14 cellular contexts compared by ENCODE assay signal in the genomic region with DNA sequence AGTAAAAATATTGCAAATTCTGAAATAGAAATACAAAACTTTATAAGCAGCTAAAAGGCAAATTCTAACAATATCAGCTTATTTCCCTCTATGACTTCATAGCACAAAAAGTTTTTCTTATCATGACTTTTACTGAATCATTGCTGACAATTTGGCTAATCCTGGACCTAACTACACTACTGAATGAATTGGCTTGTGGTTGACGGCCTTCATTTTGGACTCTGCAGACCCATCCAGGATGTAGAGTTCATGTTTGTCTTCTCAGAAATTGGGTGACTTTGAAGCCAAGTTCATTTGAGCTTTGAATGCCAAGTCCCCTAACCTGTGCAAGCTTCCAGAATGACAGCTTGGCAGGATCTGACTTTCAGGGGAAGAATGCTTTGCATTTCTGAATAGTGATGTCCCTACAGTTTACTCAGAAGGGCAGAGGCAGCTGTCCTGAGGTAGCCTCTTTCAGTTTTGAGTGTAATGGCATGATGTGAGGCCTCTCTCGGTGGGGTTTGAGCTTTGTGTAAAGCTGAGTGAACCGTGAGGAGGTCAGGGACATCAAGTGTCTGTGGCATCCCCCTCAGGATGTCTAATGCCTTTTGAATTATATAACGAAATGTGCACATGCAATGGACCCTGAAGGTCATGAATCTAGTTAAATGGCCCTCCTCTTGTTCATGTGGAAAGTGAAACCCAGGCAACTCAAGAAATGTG. TPM values are rescaled to one million over a fixed set of nuclear protein-coding genes. Genes with fewer than 3 reads are reported as not detected.
A peak's percentile ranks its signal among the peaks of the same experiment; 100 is the strongest.
DNase-seq lines count a peak whose midpoint lies in the region; ATAC-seq and TF ChIP-seq lines count a peak whose summit lies in the region.
"Had no signal": no experiment of that assay in that cellular context is flagged by ENCODE, and none has a peak within 500 bp of the region (broad histone marks: within the 10 kb centered on the region; RNA-seq: fewer than 3 reads in every experiment).

No MANE protein-coding gene starts in this region.

- H3K27ac ChIP-seq in GM23248 (peak overlapping the region; percentile 82), OCI-LY7 (ENCODE audit: low read depth, low read length, poor library complexity, severe bottlenecking) (no peak overlapping the region)
- H3K27ac ChIP-seq: body of pancreas, pancreas had no signal

- H4K20me1 ChIP-seq in GM23248 (ENCODE audit: insufficient read depth) = no peaks in the 10 kb centered on the region
- no peaks in the 10 kb centered on the region for H4K20me1 ChIP-seq in OCI-LY7 (ENCODE audit: insufficient read depth, low read length)

- 39 to 50% methylated on average over 4 of the region's 4 CpGs for WGBS in GM23248 (ENCODE audit: low coverage in 1 of 2, low lambda C conversion rate in 2 of 2, missing lambda C conversion rate in 2 of 2), 2 experiments

- TF ChIP-seq CTCF in WTC11 (IDR thresholded peaks at IDR 0.05) (no peak), OCI-LY7 (conservative IDR thresholded peaks at IDR 0.05; ENCODE audit: low read length) (no peak)

- no peaks in the 10 kb centered on the region for H3K9me3 ChIP-seq in GM23248 (ENCODE audit: low read depth)
- H3K9me3 ChIP-seq in OCI-LY7 (ENCODE audit: low read length) = no peaks in the 10 kb centered on the region
- H3K9me3 ChIP-seq: body of pancreas, pancreas had no signal

- H2AFZ ChIP-seq in GM23248 (no peak overlapping the region), OCI-LY7 (ENCODE audit: low read length) (no peak overlapping the region)

- H3K4me2 ChIP-seq in GM23248 (ENCODE audit: unreplicated experiment) (peak overlapping the region; percentile 27), OCI-LY7 (ENCODE audit: low read length) (no peak overlapping the region)

- BruUV-seq in OCI-LY7 (replicated peaks; lab: Mats Ljungman, UMichigan) = no TSS peak

- no peaks in the 10 kb centered on the region for H3K79me2 ChIP-seq in GM23248 (ENCODE audit: insufficient read depth)
- no peaks in the 10 kb centered on the region for H3K79me2 ChIP-seq in OCI-LY7 (ENCODE audit: insufficient read depth, low read depth, low read length)

- CTCF ChIA-PET in WTC11 (lab: Charles Lee) (interaction anchor here (0.9 kb wide), 1 partner anchor 308 kb away, joined by 3 read pairs; the partner anchor contains the start of gene CCDC85A), OCI-LY7 (lab: Charles Lee; ENCODE audit: unreplicated experiment) (no interaction called here)

- H3K36me3 ChIP-seq in GM23248 (ENCODE audit: low read depth) (peaks cover 77% of the 10 kb centered on the region), OCI-LY7 (ENCODE audit: insufficient read depth, low read length) (no peaks in the 10 kb centered on the region)
- H3K36me3 ChIP-seq: pancreas had no signal

- DNase-seq in ELR (ENCODE audit: low read depth) (peak; percentile 54), GM23248 (peak; percentile 86), NCI-H226 (peak; percentile 67), Right ventricle myocardium superior (no peak), SHP77 (lab: John Stamatoyannopoulos, UW) (no peak), WTC11 (ENCODE audit: low spot score) (no peak), OCI-LY7 (ENCODE audit: low spot score) (no peak)
- no peak for DNase-seq in activated naive CD4-positive, alpha-beta T cell treated with anti-CD3 and anti-CD28 coated beads, Interleukin-2, amount 50 U/mL, for 16 hours
- DNase-seq: activated CD8-positive, alpha-beta memory T cell treated with anti-CD3 and anti-CD28 coated beads, Interleukin-2, amount 50 U/mL, for 48 hours; body of pancreas; NCI-H1092 treated with DMSO at 0.1 percent for 48 hours; pancreas had no signal

- H3F3A ChIP-seq in GM23248 (ENCODE audit: insufficient read depth) = peaks cover 53% of the 10 kb centered on the region

- POLR2A ChIA-PET in WTC11 (lab: Charles Lee) = no interaction called here
- POLR2A ChIA-PET in OCI-LY7 (lab: Charles Lee) = no interaction called here

- H3K9ac ChIP-seq in GM23248 = peak overlapping the region; percentile 34

- no peaks in the 10 kb centered on the region for H3K9me3 Mint-ChIP-seq in WTC11

- H3K9me2 ChIP-seq in GM23248 (ENCODE audit: insufficient read depth) (no peaks in the 10 kb centered on the region), OCI-LY7 (ENCODE audit: insufficient read depth, low read length) (no peaks in the 10 kb centered on the region)

- H3K27me3 ChIP-seq in GM23248 (replicated peaks; ENCODE audit: insufficient read depth) = no peaks in the 10 kb centered on the region
- H3K27me3 ChIP-seq: body of pancreas, pancreas had no signal

- H3K4me1 ChIP-seq in GM23248 (ENCODE audit: insufficient read depth) (peaks cover 54% of the 10 kb centered on the region), OCI-LY7 (ENCODE audit: insufficient read depth, low read length, poor library complexity, severe bottlenecking) (peaks cover 9% of the 10 kb centered on the region)
- H3K4me1 ChIP-seq: body of pancreas, pancreas had no signal

- no peak overlapping the region for H3K4me3 Mint-ChIP-seq in WTC11

- no peaks in the 10 kb centered on the region for H3K27me3 Mint-ChIP-seq in WTC11 (ENCODE audit: low read depth)

- ATAC-seq in Right ventricle myocardium superior (ENCODE audit: poor library complexity) = peak; percentile 55
- ATAC-seq in WTC11 = no peak
- ATAC-seq: body of pancreas had no signal

- H3K4me3 ChIP-seq in GM23248 = no peak overlapping the region
- H3K4me3 ChIP-seq in OCI-LY7 (ENCODE audit: low read depth, low read length, poor library complexity, severe bottlenecking) = no peak overlapping the region
- H3K4me3 ChIP-seq: body of pancreas, pancreas had no signal

- intact Hi-C loops in Right ventricle myocardium superior (cut with DNase I) = no loop called here
- intact Hi-C loops in OCI-LY7 (cut with micrococcal nuclease; ENCODE audit: unreplicated experiment) = no loop called here

- H3K36me3 Mint-ChIP-seq in WTC11 = no peaks in the 10 kb centered on the region

- in situ Hi-C loops in GM23248 (cut with MboI) = no loop called here

- no peaks in the 10 kb centered on the region for H3K4me1 Mint-ChIP-seq in WTC11

- no peak overlapping the region for H3K27ac Mint-ChIP-seq in WTC11

TF ChIP-seq in WTC11, 78 proteins besides CTCF, POLR2A, EP300 and RAD21:
- TF ChIP-seq SMAD3 (CRISPR knock-in tag; IDR thresholded peaks at IDR 0.05; ENCODE audit: borderline replicate concordance) = no peak
- TF ChIP-seq ZNF121 (CRISPR knock-in tag; IDR thresholded peaks at IDR 0.05) = no peak
- TF ChIP-seq TEAD4 (CRISPR knock-in tag; IDR thresholded peaks at IDR 0.05) = no peak
- TF ChIP-seq ZSCAN18 (CRISPR knock-in tag; IDR thresholded peaks at IDR 0.05) = no peak
- TF ChIP-seq ATF2 (CRISPR knock-in tag; IDR thresholded peaks at IDR 0.05; ENCODE audit: borderline replicate concordance, low read depth) = no peak
- no peak for TF ChIP-seq IRF2 (CRISPR knock-in tag; IDR thresholded peaks at IDR 0.05; ENCODE audit: borderline replicate concordance, low read depth)
- TF ChIP-seq TEAD1 (CRISPR knock-in tag; IDR thresholded peaks at IDR 0.05) = no peak
- no peak for TF ChIP-seq NR3C1 (CRISPR knock-in tag; conservative IDR thresholded peaks at IDR 0.05; ENCODE audit: low read depth)
- TF ChIP-seq PREB (CRISPR knock-in tag; IDR thresholded peaks at IDR 0.05; ENCODE audit: borderline replicate concordance) = no peak
- TF ChIP-seq PRRX2 (CRISPR knock-in tag; IDR thresholded peaks at IDR 0.05) = no peak
- no peak for TF ChIP-seq RORB (CRISPR knock-in tag; IDR thresholded peaks at IDR 0.05)
- TF ChIP-seq ATF1 (CRISPR knock-in tag; IDR thresholded peaks at IDR 0.05) = no peak

RNA-seq across cellular contexts. Expression of gene EFEMP1, which starts 48.0 kb away (rescaled TPM):
- total RNA-seq in GM23248 (2014; rRNA removed; shearing (Covaris generic)) = 1,343 and 1,498 TPM in 2 replicates
- 1,133 and 1,145 TPM in 2 replicates for polyA plus RNA-seq in GM23248 (2016; fragmentation: Nextera tagmentation; extraction: Ambion mirVana)
- total RNA-seq in Right ventricle myocardium superior = 62.5 TPM
- total RNA-seq in WTC11 (2021) = 24.0 to 25.7 TPM (median 25.6 TPM) in 3 replicates
- total RNA-seq in OCI-LY7 (2014; rRNA removed; shearing (Covaris generic)) = not detected in 2 replicates
- 0.61 TPM in 1 of 2 replicates, not detected in the other for total RNA-seq in OCI-LY7 (2022)
- total RNA-seq: G401; T-helper 2 cell treated with Interferon-gamma antibody and Interleukin-4, amounts not matched to agents 100 ng/mL and 5 ng/mL, for 36 hours had no signal

Comparison
In these comparisons a context has a peak if more than half of its experiments do, and no peak if none do; other contexts are left out.
1. DNase-seq: peak in ELR (single experiment), GM23248 (single experiment) and NCI-H226 (single experiment); none in Right ventricle myocardium superior (single experiment), SHP77 (0 of 2), activated naive CD4-positive, alpha-beta T cell treated with anti-CD3 and anti-CD28 coated beads, Interleukin-2, amount 50 U/mL, for 16 hours (single experiment), WTC11 (single experiment) and OCI-LY7 (single experiment).
2. RNA of gene EFEMP1, which starts 48.0 kb away (total RNA-seq): 1,343 to 1,498 TPM in GM23248; 62.5 TPM in Right ventricle myocardium superior (single experiment), 24.0 to 25.7 TPM in WTC11 and 0.61 TPM in OCI-LY7; every median in the first group is over 10 times any median in the second.